ENCODE assay signal across 9 cellular contexts in genomic region chr12:53097207-53097563, GRCh38. TPM values are rescaled to one million over a fixed set of nuclear protein-coding genes. Genes with fewer than 3 reads are reported as not detected.
DNase-seq lines count a peak whose midpoint lies in the region; ATAC-seq, FAIRE-seq and TF ChIP-seq lines count a peak whose summit lies in the region.
"Had no signal": no experiment of that assay in that cellular context is flagged by ENCODE, and none has a peak within 500 bp of the region (broad histone marks: within the 10 kb centered on the region; RNA-seq: fewer than 3 reads in every experiment).

No MANE protein-coding gene starts in this region.

- H3K4me3 ChIP-seq in right cardiac atrium (ENCODE audit: low read length) (peak overlapping the region; percentile 30), skeletal muscle satellite cell (ENCODE audit: low read length) (peak overlapping the region; percentile 83)

- 3% methylated on average over 9 of the region's 9 CpGs for WGBS in right cardiac atrium

- peak overlapping the region; percentile 85 for H3K4me3 Mint-ChIP-seq in activated CD4-positive, alpha-beta T cell treated with anti-CD3 and anti-CD28 coated beads, Interleukin-2, amount 10 ng/mL, durations not matched to agents 24 days and 14 days
- H3K4me3 Mint-ChIP-seq in activated T-helper 17 cell treated with anti-CD3 and anti-CD28 coated beads, Interleukin-2, amount 50 U/mL, for 72 hours = peak overlapping the region; percentile 83

- H3K9me3 ChIP-seq in right cardiac atrium (ENCODE audit: control insufficient read depth, low read length) (no peaks in the 10 kb centered on the region), skeletal muscle satellite cell (replicated peaks; ENCODE audit: low read length) (no peaks in the 10 kb centered on the region)

- H3K9me3 Mint-ChIP-seq in activated CD4-positive, alpha-beta T cell treated with anti-CD3 and anti-CD28 coated beads, Interleukin-2, amount 10 ng/mL, durations not matched to agents 24 days and 14 days = no peaks in the 10 kb centered on the region
- H3K9me3 Mint-ChIP-seq in activated T-helper 17 cell treated with anti-CD3 and anti-CD28 coated beads, Interleukin-2, amount 50 U/mL, for 72 hours = no peaks in the 10 kb centered on the region

- DNase-seq in activated CD4-positive, alpha-beta T cell treated with anti-CD3 and anti-CD28 coated beads, Interleukin-2, amount 10 ng/mL, durations not matched to agents 24 days and 14 days = no peak
- no peak for DNase-seq in activated CD4-positive, alpha-beta T cell treated with anti-CD3 and anti-CD28 coated beads for 1 hour
- DNase-seq in right cardiac atrium (peak in 1 of 3 donors; percentile 79), 8988T (no peak), H54 (ENCODE audit: insufficient read length, low spot score) (no peak)

- H3K36me3 Mint-ChIP-seq in activated CD4-positive, alpha-beta T cell treated with anti-CD3 and anti-CD28 coated beads, Interleukin-2, amount 10 ng/mL, durations not matched to agents 24 days and 14 days (ENCODE audit: low read depth) = no peaks in the 10 kb centered on the region
- no peaks in the 10 kb centered on the region for H3K36me3 Mint-ChIP-seq in activated T-helper 17 cell treated with anti-CD3 and anti-CD28 coated beads, Interleukin-2, amount 50 U/mL, for 72 hours (ENCODE audit: low read depth)

- no peak for TF ChIP-seq POLR2A in H54 (IDR thresholded peaks at IDR 0.05; ENCODE audit: low read depth, low read length)

- peaks cover 24% of the 10 kb centered on the region for H3K4me1 Mint-ChIP-seq in activated CD4-positive, alpha-beta T cell treated with anti-CD3 and anti-CD28 coated beads, Interleukin-2, amount 10 ng/mL, durations not matched to agents 24 days and 14 days
- H3K4me1 Mint-ChIP-seq in activated T-helper 17 cell treated with anti-CD3 and anti-CD28 coated beads, Interleukin-2, amount 50 U/mL, for 72 hours = peaks cover 25% of the 10 kb centered on the region

- H3K36me3 ChIP-seq in skeletal muscle satellite cell (ENCODE audit: insufficient read depth, low read length) = peaks cover 15% of the 10 kb centered on the region

- peak overlapping the region; percentile 39 for H3K27ac Mint-ChIP-seq in activated CD4-positive, alpha-beta T cell treated with anti-CD3 and anti-CD28 coated beads, Interleukin-2, amount 10 ng/mL, durations not matched to agents 24 days and 14 days
- peak overlapping the region; percentile 37 for H3K27ac Mint-ChIP-seq in activated T-helper 17 cell treated with anti-CD3 and anti-CD28 coated beads, Interleukin-2, amount 50 U/mL, for 72 hours

- no peak for FAIRE-seq in H54 (lab: Jason Lieb, UNC)
- FAIRE-seq: endometrium had no signal

- peaks cover 6% of the 10 kb centered on the region for H3K4me1 ChIP-seq in right cardiac atrium (ENCODE audit: control insufficient read depth, insufficient read depth, low read length)
- H3K4me1 ChIP-seq in skeletal muscle satellite cell (ENCODE audit: control insufficient read depth, insufficient read depth, low read length) = peaks cover 39% of the 10 kb centered on the region

- H3K27me3 Mint-ChIP-seq in activated CD4-positive, alpha-beta T cell treated with anti-CD3 and anti-CD28 coated beads, Interleukin-2, amount 10 ng/mL, durations not matched to agents 24 days and 14 days = peaks cover 25% of the 10 kb centered on the region
- H3K27me3 Mint-ChIP-seq in activated T-helper 17 cell treated with anti-CD3 and anti-CD28 coated beads, Interleukin-2, amount 50 U/mL, for 72 hours = peaks cover 4% of the 10 kb centered on the region

- H3K4me2 ChIP-seq in skeletal muscle satellite cell (ENCODE audit: low read length) = peak overlapping the region; percentile 84

- no peak for ATAC-seq in activated T-helper 17 cell treated with anti-CD3 and anti-CD28 coated beads, Interleukin-2, amount 50 U/mL, for 72 hours (replicated peaks)
- peak; percentile 52 to 61 for ATAC-seq in right cardiac atrium
- ATAC-seq in HG03095 (IDR thresholded peaks at IDR 0.05; ENCODE audit: unreplicated experiment) = no peak

- no peaks in the 10 kb centered on the region for H3K27me3 ChIP-seq in right cardiac atrium (ENCODE audit: control insufficient read depth, insufficient read depth)
- no peaks in the 10 kb centered on the region for H3K27me3 ChIP-seq in skeletal muscle satellite cell (ENCODE audit: control insufficient read depth, insufficient read depth, low read length)

- intact Hi-C loops in activated CD4-positive, alpha-beta T cell treated with anti-CD3 and anti-CD28 coated beads, Interleukin-2, amount 10 ng/mL, durations not matched to agents 24 days and 14 days (cut with micrococcal nuclease) = loop anchor here (5.0 kb wide), 1 partner anchor 45 kb away; the partner anchor contains the start of gene TNS2
- intact Hi-C loops in right cardiac atrium (cut with DNase I) = no loop called here

- H3K9ac ChIP-seq in skeletal muscle satellite cell (ENCODE audit: low read depth, low read length) = peak overlapping the region; percentile 81

- H3K27ac ChIP-seq in right cardiac atrium (ENCODE audit: low read length) = peak overlapping the region; percentile 69

RNA-seq across cellular contexts. Expression of gene IGFBP6, which starts 0.3 kb away (rescaled TPM):
- not detected in 2 replicates for total RNA-seq in activated CD4-positive, alpha-beta T cell treated with anti-CD3 and anti-CD28 coated beads, Interleukin-2, amount 10 ng/mL, durations not matched to agents 24 days and 14 days
- 1 to 10 TPM in 1 of 2 donors, under 1 TPM in 1; 0.45 to 6.0 TPM for total RNA-seq in activated T-helper 17 cell treated with anti-CD3 and anti-CD28 coated beads, Interleukin-2, amount 50 U/mL, for 72 hours
- total RNA-seq in right cardiac atrium = 100 to 1,000 TPM in 3 of 4 donors, 10 to 100 TPM in 1; 49.7 to 178 (median 146) TPM
- 130 TPM for polyA plus RNA-seq in right cardiac atrium
- total RNA-seq in skeletal muscle satellite cell (2012; rRNA removed) = 603 and 918 TPM in 2 replicates

RNA-seq across cellular contexts. Expression of gene SOAT2, which starts 6.1 kb away (rescaled TPM):
- total RNA-seq in activated CD4-positive, alpha-beta T cell treated with anti-CD3 and anti-CD28 coated beads, Interleukin-2, amount 10 ng/mL, durations not matched to agents 24 days and 14 days = not detected in 2 replicates
- 1 to 10 TPM in 1 of 2 donors, under 1 TPM in 1; 0.28 to 1.1 TPM for total RNA-seq in activated T-helper 17 cell treated with anti-CD3 and anti-CD28 coated beads, Interleukin-2, amount 50 U/mL, for 72 hours
- total RNA-seq in right cardiac atrium = under 1 TPM in 2 of 4 donors, not detected in 2; 0.17 to 0.18 TPM
- 0.07 TPM for polyA plus RNA-seq in right cardiac atrium
- total RNA-seq in skeletal muscle satellite cell (2012; rRNA removed) = 0.44 TPM in 1 of 2 replicates, not detected in the other

RNA-seq across cellular contexts. Expression of gene SPRYD3, which starts 18.0 kb away (rescaled TPM):
- 35.6 TPM in 2 replicates for total RNA-seq in activated CD4-positive, alpha-beta T cell treated with anti-CD3 and anti-CD28 coated beads, Interleukin-2, amount 10 ng/mL, durations not matched to agents 24 days and 14 days
- 10 to 100 TPM; 25.4 to 28.8 TPM for total RNA-seq in activated T-helper 17 cell treated with anti-CD3 and anti-CD28 coated beads, Interleukin-2, amount 50 U/mL, for 72 hours
- 10 to 100 TPM; 40.8 to 59.6 (median 47.1) TPM for total RNA-seq in right cardiac atrium
- 29.4 TPM for polyA plus RNA-seq in right cardiac atrium
- 23.4 and 29.4 TPM in 2 replicates for total RNA-seq in skeletal muscle satellite cell (2012; rRNA removed)

RNA-seq across cellular contexts. Expression of gene TNS2, which starts 47.3 kb away (rescaled TPM):
- 1.8 and 2.3 TPM in 2 replicates for total RNA-seq in activated CD4-positive, alpha-beta T cell treated with anti-CD3 and anti-CD28 coated beads, Interleukin-2, amount 10 ng/mL, durations not matched to agents 24 days and 14 days
- total RNA-seq in activated T-helper 17 cell treated with anti-CD3 and anti-CD28 coated beads, Interleukin-2, amount 50 U/mL, for 72 hours = 1 to 10 TPM in 1 of 2 donors, under 1 TPM in 1; 0.69 to 4.6 TPM
- 100 to 1,000 TPM; 104 to 145 (median 116) TPM for total RNA-seq in right cardiac atrium
- polyA plus RNA-seq in right cardiac atrium = 155 TPM
- total RNA-seq in skeletal muscle satellite cell (2012; rRNA removed) = 67.9 and 70.8 TPM in 2 replicates

Comparison
In these comparisons a context has a peak if more than half of its experiments do, and no peak if none do; other contexts are left out.
1. ATAC-seq: peak in right cardiac atrium (2 of 2); none in activated T-helper 17 cell treated with anti-CD3 and anti-CD28 coated beads, Interleukin-2, amount 50 U/mL, for 72 hours (single experiment) and HG03095 (single experiment).
2. RNA of gene IGFBP6, which starts 0.3 kb away (total RNA-seq): 49.7 to 178 TPM in right cardiac atrium; 0.45 to 6.0 TPM in activated T-helper 17 cell treated with anti-CD3 and anti-CD28 coated beads, Interleukin-2, amount 50 U/mL, for 72 hours and not detected in activated CD4-positive, alpha-beta T cell treated with anti-CD3 and anti-CD28 coated beads, Interleukin-2, amount 10 ng/mL, durations not matched to agents 24 days and 14 days; every median in the first group is over 4 times any median in the second.